Comparison of ENCODE assay signal across 14 cellular contexts in the genomic region with DNA sequence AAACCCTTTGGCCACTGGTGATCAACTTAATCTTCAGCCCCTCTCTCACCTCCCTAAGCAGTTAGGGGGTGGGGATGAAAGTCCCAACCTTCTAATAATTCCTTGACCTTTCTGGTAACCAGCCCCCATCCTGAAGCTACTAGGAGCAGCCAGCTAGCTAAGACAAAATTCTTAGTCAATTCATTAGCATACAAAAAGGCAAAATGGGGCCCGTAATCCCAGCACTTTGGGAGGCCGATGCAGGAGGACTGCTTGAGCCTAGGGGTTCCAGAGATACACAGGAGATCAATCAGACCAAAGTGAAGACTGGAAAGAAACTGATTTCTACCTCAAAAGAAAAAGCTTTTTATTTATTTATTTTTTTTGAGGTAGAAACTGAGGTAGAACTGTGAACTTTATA. TPM values are rescaled to one million over a fixed set of nuclear protein-coding genes. Genes with fewer than 3 reads are reported as not detected.
DNase-seq lines count a peak whose midpoint lies in the region; ATAC-seq, FAIRE-seq and TF ChIP-seq lines count a peak whose summit lies in the region.
"Had no signal": no experiment of that assay in that cellular context is flagged by ENCODE, and none has a peak within 500 bp of the region (broad histone marks: within the 10 kb centered on the region; RNA-seq: fewer than 3 reads in every experiment).

No MANE protein-coding gene starts in this region.

- H3K27ac ChIP-seq in A549 (no peak overlapping the region), iPS-20b (ENCODE audit: low read length) (no peak overlapping the region)
- H3K27ac ChIP-seq: suprapubic skin had no signal

- no peaks in the 10 kb centered on the region for H3K27me3 Mint-ChIP-seq in activated T-helper 1 cell treated with anti-CD3 and anti-CD28 coated beads, Interleukin-12 subunit alpha, Interleukin-12 subunit beta, Interleukin-2, Interleukin-4 antibody, amounts not matched to agents 30 ng/mL and 10 ng/mL and 1 ng/mL, durations not matched to agents 14 hours and 24 hours and 36 hours (ENCODE audit: insufficient read depth)

- intact Hi-C loops in activated T-helper 1 cell treated with anti-CD3 and anti-CD28 coated beads, Interleukin-12 subunit alpha, Interleukin-12 subunit beta, Interleukin-2, Interleukin-4 antibody, amounts not matched to agents 30 ng/mL and 10 ng/mL and 1 ng/mL, durations not matched to agents 14 hours and 24 hours and 36 hours (cut with micrococcal nuclease), result loop anchor here (10.0 kb wide), 1 partner anchor 165 kb away; no protein-coding TSS in a partner anchor

- peak overlapping the region; percentile 86 for H3K4me2 ChIP-seq in A549

- ATAC-seq in A549, result no peak
- ATAC-seq: heart right ventricle, K562 had no signal

- H3K4me1 ChIP-seq in A549 (peaks cover 22% of the 10 kb centered on the region; the same call in 2 of the 3 replicates), iPS-20b (ENCODE audit: insufficient read depth, low read length) (peaks cover 58% of the 10 kb centered on the region)

- H3K9me3 ChIP-seq in A549 (no peaks in the 10 kb centered on the region), iPS-20b (ENCODE audit: insufficient read depth, low read depth, low read length) (no peaks in the 10 kb centered on the region)
- H3K9me3 ChIP-seq: heart right ventricle, suprapubic skin had no signal

- no peaks in the 10 kb centered on the region; the same call in 1 of the 2 replicates for H3K36me3 ChIP-seq in iPS-20b (ENCODE audit: insufficient read depth, low read depth, low read length)
- H3K36me3 ChIP-seq: suprapubic skin had no signal

- no peaks in the 10 kb centered on the region for H3K9me3 Mint-ChIP-seq in activated T-helper 1 cell treated with anti-CD3 and anti-CD28 coated beads, Interleukin-12 subunit alpha, Interleukin-12 subunit beta, Interleukin-2, Interleukin-4 antibody, amounts not matched to agents 30 ng/mL and 10 ng/mL and 1 ng/mL, durations not matched to agents 14 hours and 24 hours and 36 hours

- H3K27me3 ChIP-seq in iPS-20b (ENCODE audit: insufficient read depth, low read length), result no peaks in the 10 kb centered on the region
- H3K27me3 ChIP-seq: heart right ventricle, suprapubic skin had no signal

- TF ChIP-seq CTCF in A549 (IDR thresholded peaks at IDR 0.05) (no peak), GM13976 (IDR thresholded peaks at IDR 0.05; ENCODE audit: borderline replicate concordance, control extremely low read depth, extremely low read depth, insufficient read depth, missing control alignments) (no peak)

- no peak for TF ChIP-seq POLR2A in A549 (IDR thresholded peaks at IDR 0.05; ENCODE audit: low read length)

- in situ Hi-C loops in GM13976 (cut with MboI; ENCODE audit: low sequenced_read_pairs, unreplicated experiment), result no loop called here

- TF ChIP-seq RAD21 in A549 (conservative IDR thresholded peaks at IDR 0.05 in 1 of 2, IDR thresholded peaks at IDR 0.05 in 1 of 2), result no peak

- CTCF ChIA-PET in A549 (lab: Yijun Ruan, JAX), result no interaction called here

- peak overlapping the region; percentile 55; the same call in 1 of the 2 replicates for H3K9ac ChIP-seq in iPS-20b (ENCODE audit: low read depth, low read length)

- peaks cover 55% of the 10 kb centered on the region for H3K4me1 Mint-ChIP-seq in activated T-helper 1 cell treated with anti-CD3 and anti-CD28 coated beads, Interleukin-12 subunit alpha, Interleukin-12 subunit beta, Interleukin-2, Interleukin-4 antibody, amounts not matched to agents 30 ng/mL and 10 ng/mL and 1 ng/mL, durations not matched to agents 14 hours and 24 hours and 36 hours (ENCODE audit: low read depth)

- DNase-seq in A549 (ENCODE audit: low read depth in 1 of 2, low spot score in 1 of 2), result no peak
- no peak for DNase-seq in activated T-helper 1 cell treated with anti-CD3 and anti-CD28 coated beads, Interleukin-12 subunit alpha, Interleukin-12 subunit beta, Interleukin-2, Interleukin-4 antibody, amounts not matched to agents 30 ng/mL and 10 ng/mL and 1 ng/mL, durations not matched to agents 14 hours and 24 hours and 36 hours (ENCODE audit: low spot score)
- no peak for DNase-seq in Kasumi-1 (lab: John Stamatoyannopoulos, UW)
- DNase-seq in HCEC 1CT, result no peak
- DNase-seq in GM13976 (ENCODE audit: low spot score), result no peak
- no peak for DNase-seq in A172 (ENCODE audit: low spot score)
- DNase-seq: heart right ventricle, NCI-H510A had no signal

- no peak overlapping the region for H3K4me3 ChIP-seq in A549
- peak overlapping the region; percentile 67 for H3K4me3 ChIP-seq in GM08714 (ENCODE audit: low read length)
- peak overlapping the region; percentile 93 for H3K4me3 ChIP-seq in iPS-20b (ENCODE audit: low read length)
- H3K4me3 ChIP-seq: suprapubic skin had no signal

- H3K36me3 Mint-ChIP-seq in activated T-helper 1 cell treated with anti-CD3 and anti-CD28 coated beads, Interleukin-12 subunit alpha, Interleukin-12 subunit beta, Interleukin-2, Interleukin-4 antibody, amounts not matched to agents 30 ng/mL and 10 ng/mL and 1 ng/mL, durations not matched to agents 14 hours and 24 hours and 36 hours (ENCODE audit: low read depth), result peaks cover 33% of the 10 kb centered on the region

- POLR2A ChIA-PET in A549 (lab: Yijun Ruan, JAX), result no interaction called here

- WGBS in A549 (ENCODE audit: missing lambda C conversion rate), result 88% methylated on average over 2 of the region's 2 CpGs

- H3K4me3 Mint-ChIP-seq in activated T-helper 1 cell treated with anti-CD3 and anti-CD28 coated beads, Interleukin-12 subunit alpha, Interleukin-12 subunit beta, Interleukin-2, Interleukin-4 antibody, amounts not matched to agents 30 ng/mL and 10 ng/mL and 1 ng/mL, durations not matched to agents 14 hours and 24 hours and 36 hours, result peak overlapping the region; percentile 76

- no peak overlapping the region for H3K27ac Mint-ChIP-seq in activated T-helper 1 cell treated with anti-CD3 and anti-CD28 coated beads, Interleukin-12 subunit alpha, Interleukin-12 subunit beta, Interleukin-2, Interleukin-4 antibody, amounts not matched to agents 30 ng/mL and 10 ng/mL and 1 ng/mL, durations not matched to agents 14 hours and 24 hours and 36 hours

- no peak for TF ChIP-seq EP300 in A549 (IDR thresholded peaks at IDR 0.05)

- FAIRE-seq in A549 (lab: Jason Lieb, UNC), result no peak
- FAIRE-seq: colon, GM12892, K562 had no signal

TF ChIP-seq in A549, 52 proteins besides CTCF, POLR2A, EP300 and RAD21:
- TF ChIP-seq SREBF2 (IDR thresholded peaks at IDR 0.05) (no peak), CHD4 (IDR thresholded peaks at IDR 0.05; ENCODE audit: borderline replicate concordance) (no peak), E2F6 (IDR thresholded peaks at IDR 0.05; ENCODE audit: borderline replicate concordance, low read depth) (no peak), RCOR1 (IDR thresholded peaks at IDR 0.05; ENCODE audit: low read depth, low read length) (no peak), MAX (IDR thresholded peaks at IDR 0.05) (no peak), PHF8 (IDR thresholded peaks at IDR 0.05; ENCODE audit: borderline replicate concordance, low read depth) (no peak), ESRRA (IDR thresholded peaks at IDR 0.05; ENCODE audit: borderline replicate concordance, low read length) (no peak), KDM5A (IDR thresholded peaks at IDR 0.05) (no peak), HEYL (CRISPR knock-in tag; IDR thresholded peaks at IDR 0.05) (no peak), JUN (IDR thresholded peaks at IDR 0.05) (no peak), HOXA7 (CRISPR knock-in tag; IDR thresholded peaks at IDR 0.05) (no peak), CEBPB (IDR thresholded peaks at IDR 0.05) (no peak), TFCP2L1 (CRISPR knock-in tag; IDR thresholded peaks at IDR 0.05) (no peak), HDAC2 (IDR thresholded peaks at IDR 0.05) (no peak), HOXB5 (CRISPR knock-in tag; IDR thresholded peaks at IDR 0.05) (no peak), NFE2L2 (conservative IDR thresholded peaks at IDR 0.05; ENCODE audit: low read length) (no peak), MAFK (IDR thresholded peaks at IDR 0.05; ENCODE audit: partially characterized antibody) (no peak)

RNA-seq across cellular contexts. Expression of gene ASCC3, which starts 1.8 kb away (rescaled TPM):
- 35.3 and 41.7 TPM in 2 replicates for polyA plus RNA-seq in A549 (2011; rRNA removed)
- 7.8 and 8.1 TPM in 2 replicates for polyA plus RNA-seq in A549 (2012; cell fraction: cytosol; rRNA removed)
- polyA plus RNA-seq in A549 (2012; cell fraction: nucleus; rRNA removed), result 7.2 and 8.0 TPM in 2 replicates
- 17.4 to 21.4 TPM (median 21.1 TPM) in 3 replicates for polyA plus RNA-seq in A549 (2017; fragmentation: RNase III; extraction: RNeasy Plus Mini Kit Qiagen cat#74134 plus additional on column Dnase treatment)
- 34.6 and 42.2 TPM in 2 replicates for polyA minus RNA-seq in A549 (2011; rRNA and poly(A)+ RNA removed)
- 70.1 and 70.8 TPM in 2 replicates for total RNA-seq in activated T-helper 1 cell treated with anti-CD3 and anti-CD28 coated beads, Interleukin-12 subunit alpha, Interleukin-12 subunit beta, Interleukin-2, Interleukin-4 antibody, amounts not matched to agents 30 ng/mL and 10 ng/mL and 1 ng/mL, durations not matched to agents 14 hours and 24 hours and 36 hours
- 39.4 and 41.7 TPM in 2 replicates for total RNA-seq in A172 (2014; rRNA removed; shearing (Covaris generic))
